ENCODE assay signal across 24 cellular contexts in genomic region chr17:27539152-27539551, GRCh38.
DNase-seq lines count a peak whose midpoint lies in the region; TF ChIP-seq lines count a peak whose summit lies in the region.
"Had no signal": no experiment of that assay in that cellular context is flagged by ENCODE, and none has a peak within 500 bp of the region (broad histone marks: within the 10 kb centered on the region; RNA-seq: fewer than 3 reads in every experiment).

No MANE protein-coding gene starts in this region.

- intact Hi-C loops in uterus (cut with DNase I; ENCODE audit: low total_unique reads): no loop called here

- peaks cover 51% of the 10 kb centered on the region for H3K4me1 Mint-ChIP-seq in glutamatergic neuron (ENCODE audit: low read depth, unreplicated experiment)

- peaks cover 9% of the 10 kb centered on the region for H3K27me3 Mint-ChIP-seq in glutamatergic neuron (ENCODE audit: unreplicated experiment)

- TF ChIP-seq CTCF in glutamatergic neuron (IDR thresholded peaks at IDR 0.05; ENCODE audit: partially characterized antibody, unreplicated experiment) (no peak), uterus (IDR thresholded peaks at IDR 0.05) (no peak), GM13976 (IDR thresholded peaks at IDR 0.05; ENCODE audit: borderline replicate concordance, control extremely low read depth, extremely low read depth, insufficient read depth, missing control alignments) (no peak)

- H3K36me3 Mint-ChIP-seq in glutamatergic neuron (ENCODE audit: unreplicated experiment): no peaks in the 10 kb centered on the region
- H3K36me3 Mint-ChIP-seq: CD8-positive, alpha-beta memory T cell had no signal

- peak overlapping the region; percentile 8 for H3K27ac ChIP-seq in angular gyrus (ENCODE audit: low read depth, low read length)
- H3K27ac ChIP-seq in rectal smooth muscle tissue (ENCODE audit: low read depth, low read length): peak overlapping the region; percentile 79
- H3K27ac ChIP-seq in uterus: peak overlapping the region; percentile 67 to 79

- DNase-seq in glutamatergic neuron (no peak), uterus (no peak), COLO829 (ENCODE audit: low spot score) (no peak), GM13976 (ENCODE audit: low spot score) (no peak), retina (no peak)
- DNase-seq: activated CD4-positive, alpha-beta T cell treated with anti-CD3 and anti-CD28 coated beads, Interleukin-2, amount 50 U/mL, for 4 hours; activated gamma-delta T cell; AML-193; CD8-positive, alpha-beta memory T cell; DMS79 treated with DMSO at 0.1 percent for 48 hours; foreskin fibroblast; GOT3; NCI-H1092 treated with DMSO at 0.1 percent for 48 hours; NCI-H2029; NCI-H226; NCI-H82; spleen; stimulated activated CD4-positive, alpha-beta T cell treated with anti-CD3 and anti-CD28 coated beads, Interleukin-4, amount 100 ng/mL, for 24 hours; stimulated activated naive CD8-positive, alpha-beta T cell treated with anti-CD3 and anti-CD28 coated beads, Interleukin-15, Interleukin-2, amounts not matched to agents 100 U/mL and 50 U/mL, for 24 hours; T-helper 9 cell had no signal

- TF ChIP-seq POLR2A in uterus (IDR thresholded peaks at IDR 0.05): no peak

- H3K27ac Mint-ChIP-seq in glutamatergic neuron (ENCODE audit: unreplicated experiment): peak overlapping the region; percentile 48

- peaks cover 13% of the 10 kb centered on the region for H3K9me3 Mint-ChIP-seq in glutamatergic neuron (ENCODE audit: unreplicated experiment)
- H3K9me3 Mint-ChIP-seq: CD8-positive, alpha-beta memory T cell had no signal

- in situ Hi-C loops in GM13976 (cut with MboI; ENCODE audit: low sequenced_read_pairs, unreplicated experiment): no loop called here

- H3K4me3 Mint-ChIP-seq in glutamatergic neuron (ENCODE audit: unreplicated experiment): no peak overlapping the region
- H3K4me3 Mint-ChIP-seq: CD8-positive, alpha-beta memory T cell had no signal

- H3K4me1 ChIP-seq in rectal smooth muscle tissue (ENCODE audit: control insufficient read depth, insufficient read depth, low read length) (peaks cover 26% of the 10 kb centered on the region), uterus (peaks cover 7 to 28% of the 10 kb centered on the region in 2 donors)

- H3K36me3 ChIP-seq in rectal smooth muscle tissue (ENCODE audit: control insufficient read depth, insufficient read depth, low read length): no peaks in the 10 kb centered on the region
- no peaks in the 10 kb centered on the region for H3K36me3 ChIP-seq in uterus
- H3K36me3 ChIP-seq: adrenal gland, spleen had no signal

- H3K27me3 ChIP-seq in rectal smooth muscle tissue (ENCODE audit: control insufficient read depth, insufficient read depth, low read length) (no peaks in the 10 kb centered on the region), uterus (no peaks in the 10 kb centered on the region)
- H3K27me3 ChIP-seq: adrenal gland, spleen had no signal

- no peak overlapping the region for H3K9ac ChIP-seq in rectal smooth muscle tissue (ENCODE audit: low read length)

- no peak overlapping the region for H3K4me3 ChIP-seq in rectal smooth muscle tissue (ENCODE audit: low read length)
- no peak overlapping the region for H3K4me3 ChIP-seq in uterus
- H3K4me3 ChIP-seq: adrenal gland, GM12878, spleen had no signal

- H3K9me3 ChIP-seq in uterus: no peaks in the 10 kb centered on the region
- H3K9me3 ChIP-seq: adrenal gland, spleen had no signal

Comparison
In these comparisons a context has a peak if more than half of its experiments do, and no peak if none do; other contexts are left out.
1. H3K27ac ChIP-seq: peak in every context shown above with its lines; median percentile 79 in rectal smooth muscle tissue; 73 in uterus; 8 in angular gyrus.